In genomic region chr20:57476073-57476526, GRCh38 we compare ENCODE assay signal across 1 cellular context.
TF ChIP-seq lines count a peak whose summit lies in the region.

No MANE protein-coding gene starts in this region.

TF ChIP-seq in H1, 55 proteins besides CTCF, POLR2A, EP300 and RAD21:
- TF ChIP-seq BRCA1 (IDR thresholded peaks at IDR 0.05; ENCODE audit: low read depth, low read length) (no peak), SP2 (IDR thresholded peaks at IDR 0.05; ENCODE audit: low read length) (no peak), GABPA (IDR thresholded peaks at IDR 0.05; ENCODE audit: borderline replicate concordance, insufficient read depth, low read length) (no peak), ATF3 (IDR thresholded peaks at IDR 0.05; ENCODE audit: insufficient read depth, low read depth, low read length) (no peak), RFX5 (IDR thresholded peaks at IDR 0.05; ENCODE audit: borderline replicate concordance, low read depth, low read length) (no peak), TAF7 (optimal IDR thresholded peaks at IDR 0.05; ENCODE audit: borderline replicate concordance, low read depth, low read length) (no peak), GTF2F1 (IDR thresholded peaks at IDR 0.05; ENCODE audit: borderline replicate concordance, low read depth, low read length) (no peak), JUND (IDR thresholded peaks at IDR 0.05; ENCODE audit: low read length) (no peak), KDM5A (IDR thresholded peaks at IDR 0.05; ENCODE audit: low read length) (no peak), TAF1 (IDR thresholded peaks at IDR 0.05; ENCODE audit: low read depth, low read length) (no peak), KDM1A (IDR thresholded peaks at IDR 0.05; ENCODE audit: borderline replicate concordance, low read length) (no peak), PHF8 (conservative IDR thresholded peaks at IDR 0.05; ENCODE audit: low read depth, low read length) (no peak), KDM4A (IDR thresholded peaks at IDR 0.05; ENCODE audit: low read depth, low read length, severe bottlenecking) (no peak), SUZ12 (IDR thresholded peaks at IDR 0.05; ENCODE audit: low read length) (no peak), SP4 (IDR thresholded peaks at IDR 0.05; ENCODE audit: low read length) (no peak), EZH2 (IDR thresholded peaks at IDR 0.05; ENCODE audit: low read depth, low read length, severe bottlenecking) (no peak), FOSL1 (IDR thresholded peaks at IDR 0.05; ENCODE audit: insufficient read depth, low read depth, low read length) (no peak), SP1 (IDR thresholded peaks at IDR 0.05; ENCODE audit: low read depth, low read length) (no peak), TBP (IDR thresholded peaks at IDR 0.05; ENCODE audit: low read depth, low read length) (no peak)
TF ChIP-seq in H1: peak in this region for 0.
